1 cellular context compared by ENCODE assay signal in genomic region chr17:75069783-75070182, GRCh38.
TF ChIP-seq lines count a peak whose summit lies in the region.

No MANE protein-coding gene starts in this region.

TF ChIP-seq in H1, 55 proteins besides CTCF, POLR2A, EP300 and RAD21:
- TF ChIP-seq BACH1 (IDR thresholded peaks at IDR 0.05; ENCODE audit: low read length): no peak
- no peak for TF ChIP-seq NANOG (IDR thresholded peaks at IDR 0.05; ENCODE audit: insufficient read depth, low read depth, low read length, poor library complexity, severe bottlenecking)
- TF ChIP-seq TBP (IDR thresholded peaks at IDR 0.05; ENCODE audit: low read depth, low read length): no peak
- TF ChIP-seq CTBP2 (IDR thresholded peaks at IDR 0.05; ENCODE audit: borderline replicate concordance, insufficient read depth, insufficient read length, low read length): no peak
- TF ChIP-seq SIX5 (IDR thresholded peaks at IDR 0.05; ENCODE audit: low read depth, low read length): no peak
- no peak for TF ChIP-seq KDM1A (IDR thresholded peaks at IDR 0.05; ENCODE audit: borderline replicate concordance, low read length)
- TF ChIP-seq CBX5 (IDR thresholded peaks at IDR 0.05; ENCODE audit: low read depth, low read length): no peak
- TF ChIP-seq CEBPB (IDR thresholded peaks at IDR 0.05; ENCODE audit: low read depth, low read length): no peak
- TF ChIP-seq HDAC2 (IDR thresholded peaks at IDR 0.05; ENCODE audit: borderline replicate concordance in 1 of 2, low read depth in 2 of 2, low read length in 2 of 2): no peak
- no peak for TF ChIP-seq CHD1 (IDR thresholded peaks at IDR 0.05; ENCODE audit: low read depth, low read length)
- TF ChIP-seq SRF (IDR thresholded peaks at IDR 0.05; ENCODE audit: low read depth, low read length): no peak
- TF ChIP-seq TAF1 (IDR thresholded peaks at IDR 0.05; ENCODE audit: low read depth, low read length): no peak
- no peak for TF ChIP-seq ATF3 (IDR thresholded peaks at IDR 0.05; ENCODE audit: insufficient read depth, low read depth, low read length)
- no peak for TF ChIP-seq CHD7 (IDR thresholded peaks at IDR 0.05; ENCODE audit: insufficient replicate concordance, low read length)
- TF ChIP-seq TAF7 (optimal IDR thresholded peaks at IDR 0.05; ENCODE audit: borderline replicate concordance, low read depth, low read length): no peak
- TF ChIP-seq SP1 (IDR thresholded peaks at IDR 0.05; ENCODE audit: low read depth, low read length): no peak
